8 cellular contexts compared by ENCODE assay signal in genomic region chr2:70133127-70133452, GRCh38. TPM values are rescaled to one million over a fixed set of nuclear protein-coding genes. Genes with fewer than 3 reads are reported as not detected.
DNase-seq lines count a peak whose midpoint lies in the region; ATAC-seq and TF ChIP-seq lines count a peak whose summit lies in the region.

No MANE protein-coding gene starts in this region.

- H3K9ac ChIP-seq in DND-41 (ENCODE audit: low read depth, low read length) = peak overlapping the region; percentile 76
- H3K9ac ChIP-seq in fibroblast of lung (ENCODE audit: insufficient read depth, low read length) = peak overlapping the region; percentile 14

- no peak for TF ChIP-seq POLR2A in gastrocnemius medialis (IDR thresholded peaks at IDR 0.05)

- H3K4me3 ChIP-seq in DND-41 (ENCODE audit: low read depth in 1 of 2, low read length in 2 of 2) (peak overlapping the region; percentile 24 to 60; a peak in 3 of 4 replicates), SJSA1 (no peak overlapping the region), fibroblast of lung (replicated peaks in 1 of 4; ENCODE audit: control extremely low read depth in 1 of 4, insufficient read depth in 1 of 4, low read depth in 3 of 4, low read length in 4 of 4) (peak overlapping the region in 3 of 4 experiments; percentile 5 to 36 (median 33)), gastrocnemius medialis (peak overlapping the region; percentile 31 to 47 (median 44))

- H3K27me3 ChIP-seq in DND-41 (ENCODE audit: insufficient read depth, low read length, poor library complexity) (no peaks in the 10 kb centered on the region), SJSA1 (replicated peaks) (no peaks in the 10 kb centered on the region), fibroblast of lung (ENCODE audit: control insufficient read depth, insufficient read depth, low read length) (no peaks in the 10 kb centered on the region), gastrocnemius medialis (no peaks in the 10 kb centered on the region)

- H3K4me2 ChIP-seq in DND-41 (ENCODE audit: insufficient read depth, low read length) = peak overlapping the region; percentile 71
- H3K4me2 ChIP-seq in fibroblast of lung (ENCODE audit: extremely low read depth, insufficient read depth, low read length) = peak overlapping the region; percentile 53

- H4K20me1 ChIP-seq in DND-41 (ENCODE audit: insufficient read depth, low read length) (no peaks in the 10 kb centered on the region), fibroblast of lung (ENCODE audit: control insufficient read depth, extremely low read depth, insufficient read depth, low read length) (no peaks in the 10 kb centered on the region)

- H3K79me2 ChIP-seq in DND-41 (ENCODE audit: insufficient read depth, low read length) = peaks cover 19% of the 10 kb centered on the region
- H3K79me2 ChIP-seq in fibroblast of lung (ENCODE audit: control insufficient read depth, insufficient read depth, low read length) = no peaks in the 10 kb centered on the region

- H3K36me3 ChIP-seq in DND-41 (ENCODE audit: insufficient read depth, low read length) = no peaks in the 10 kb centered on the region
- no peaks in the 10 kb centered on the region for H3K36me3 ChIP-seq in SJSA1
- H3K36me3 ChIP-seq in fibroblast of lung (ENCODE audit: control insufficient read depth, insufficient read depth, low read length) = no peaks in the 10 kb centered on the region
- H3K36me3 ChIP-seq in gastrocnemius medialis = no peaks in the 10 kb centered on the region

- H3K27ac ChIP-seq in DND-41 (ENCODE audit: low read length) (peak overlapping the region; percentile 94), SJSA1 (peak overlapping the region; percentile 74), fibroblast of lung (ENCODE audit: insufficient read depth, low read length) (peak overlapping the region; percentile 75), gastrocnemius medialis (peak overlapping the region; percentile 86 to 97 (median 91))

- H3K9me3 ChIP-seq in DND-41 (ENCODE audit: insufficient read depth, low read length, severe bottlenecking) (no peaks in the 10 kb centered on the region), SJSA1 (replicated peaks) (no peaks in the 10 kb centered on the region), fibroblast of lung (ENCODE audit: control insufficient read depth, insufficient read depth, low read depth, low read length) (no peaks in the 10 kb centered on the region), gastrocnemius medialis (no peaks in the 10 kb centered on the region)

- H2AFZ ChIP-seq in DND-41 (ENCODE audit: low read depth, low read length) = peak overlapping the region; percentile 70
- peak overlapping the region; percentile 42 for H2AFZ ChIP-seq in fibroblast of lung (ENCODE audit: low read length)

- no peak for DNase-seq in DND-41
- DNase-seq in SJSA1 (ENCODE audit: low read depth in 1 of 2, low spot score in 2 of 2) = no peak
- no peak for DNase-seq in fibroblast of lung (ENCODE audit: low read depth in 2 of 2)
- DNase-seq in gastrocnemius medialis = no peak
- no peak for DNase-seq in central memory CD4-positive, alpha-beta T cell
- DNase-seq in Kasumi-1 (lab: John Stamatoyannopoulos, UW) = no peak
- no peak for DNase-seq in GM20000 (ENCODE audit: low spot score)
- no peak for DNase-seq in Ammon's horn (ENCODE audit: low spot score)

- ATAC-seq in DND-41 (ENCODE audit: insufficient read depth, low read depth) (no peak), gastrocnemius medialis (no peak)

- in situ Hi-C loops in gastrocnemius medialis (cut with MboI; ENCODE audit: low sequenced_read_pairs in 4 of 4) = loop anchor here in 1 of 4 donors (10.0 kb wide), 1 partner anchor 58 kb away; no protein-coding TSS in a partner anchor

- H3K4me1 ChIP-seq in DND-41 (ENCODE audit: insufficient read depth, low read length) (peaks cover 73% of the 10 kb centered on the region), SJSA1 (replicated peaks) (peaks cover 49% of the 10 kb centered on the region), fibroblast of lung (ENCODE audit: control insufficient read depth, extremely low read depth, insufficient read depth, low read length) (peaks cover 19% of the 10 kb centered on the region), gastrocnemius medialis (peaks cover 32 to 43% of the 10 kb centered on the region in 2 donors)

- no peak for TF ChIP-seq CTCF in DND-41 (IDR thresholded peaks at IDR 0.05; ENCODE audit: borderline replicate concordance, extremely low read depth, low read length, poor library complexity, severe bottlenecking)
- TF ChIP-seq CTCF in fibroblast of lung (conservative IDR thresholded peaks at IDR 0.05 in 1 of 2, IDR thresholded peaks at IDR 0.05 in 1 of 2; ENCODE audit: low read depth in 1 of 2, low read length in 2 of 2) = no peak
- TF ChIP-seq CTCF in gastrocnemius medialis (IDR thresholded peaks at IDR 0.05 in 4 of 5, conservative IDR thresholded peaks at IDR 0.05 in 1 of 5) = no peak
- TF ChIP-seq CTCF in GM20000 (IDR thresholded peaks at IDR 0.05; ENCODE audit: extremely low read depth, missing control alignments) = no peak

- intact Hi-C loops in gastrocnemius medialis (cut with DNase I; ENCODE audit: low total_unique reads) = no loop called here

RNA-seq across cellular contexts. Expression of gene PCBP1, which starts 45.8 kb away (rescaled TPM):
- total RNA-seq in SJSA1 (2014; rRNA removed; shearing (Covaris generic)) = 17.7 and 25.2 TPM in 2 replicates
- total RNA-seq in fibroblast of lung (30.6 and 42.1 TPM in 2 replicates), gastrocnemius medialis (100 to 1,000 TPM; 178 to 296 (median 262) TPM)
- polyA plus RNA-seq in fibroblast of lung = 104 and 143 TPM in 2 replicates
- polyA plus RNA-seq in fibroblast of lung (2012) = 237 and 312 TPM in 2 replicates
- 137 and 144 TPM in 2 replicates for polyA minus RNA-seq in fibroblast of lung (ENCODE audit: low replicate concordance)

RNA-seq across cellular contexts. Expression of gene C2orf42, which starts 57.7 kb away (rescaled TPM):
- total RNA-seq in SJSA1 (2014; rRNA removed; shearing (Covaris generic)) = 12.7 and 13.7 TPM in 2 replicates
- total RNA-seq in fibroblast of lung = 24.9 and 32.7 TPM in 2 replicates
- 9.1 and 9.8 TPM in 2 replicates for polyA plus RNA-seq in fibroblast of lung
- 8.3 and 8.4 TPM in 2 replicates for polyA plus RNA-seq in fibroblast of lung (2012)
- 10.8 and 11.4 TPM in 2 replicates for polyA minus RNA-seq in fibroblast of lung (ENCODE audit: low replicate concordance)
- 10 to 100 TPM in 1 of 4 donors, 1 to 10 TPM in 3; 6.3 to 10.1 (median 7.3) TPM for total RNA-seq in gastrocnemius medialis
